In genomic region chr16:87435399-87436224, GRCh38 we compare ENCODE assay signal across 13 cellular contexts.
DNase-seq lines count a peak whose midpoint lies in the region; ATAC-seq and TF ChIP-seq lines count a peak whose summit lies in the region.
"Had no signal": no experiment of that assay in that cellular context is flagged by ENCODE, and none has a peak within 500 bp of the region (broad histone marks: within the 10 kb centered on the region; RNA-seq: fewer than 3 reads in every experiment).

No MANE protein-coding gene starts in this region.

- no peaks in the 10 kb centered on the region for H3K27me3 ChIP-seq in RWPE2 (ENCODE audit: insufficient read depth, poor library complexity, severe bottlenecking)
- H3K27me3 ChIP-seq: SJSA1 had no signal

- peak; percentile 66 for ATAC-seq in RWPE2 (ENCODE audit: low read depth)

- DNase-seq in AG08396 (ENCODE audit: low spot score) (peak; percentile 66), RWPE2 (ENCODE audit: low spot score) (no peak), fibroblast of peridontal ligament (ENCODE audit: extremely low read depth) (peak; percentile 82), non-pigmented ciliary epithelial cell (ENCODE audit: low read depth) (peak; percentile 67), NCI-H1105 treated with DMSO at 0.1 percent for 48 hours (lab: John Stamatoyannopoulos, UW) (no peak), OCI-M2 (lab: John Stamatoyannopoulos, UW; ENCODE audit: unreplicated experiment) (no peak), NCI-H1436 (lab: John Stamatoyannopoulos, UW) (no peak), NCI-H2196 treated with DMSO at 0.1 percent for 48 hours (lab: John Stamatoyannopoulos, UW; ENCODE audit: unreplicated experiment) (no peak)
- DNase-seq: activated effector memory CD4-positive, alpha-beta T cell treated with Interleukin-2 at 50 U/mL for 16 hours; DMS153; KG1; kidney glomerular epithelial cell had no signal

- TF ChIP-seq CTCF in RWPE2 (IDR thresholded peaks at IDR 0.05; ENCODE audit: poor library complexity, severe bottlenecking), result no peak

- peak overlapping the region; percentile 65 for H3K27ac ChIP-seq in RWPE2 (ENCODE audit: poor library complexity, severe bottlenecking)
- H3K27ac ChIP-seq: SJSA1 had no signal

- peaks cover 3% of the 10 kb centered on the region; the same call in 1 of the 2 replicates for H3K36me3 ChIP-seq in RWPE2 (ENCODE audit: low read depth)

- H3K4me1 ChIP-seq in RWPE2 (ENCODE audit: insufficient read depth, poor library complexity, severe bottlenecking), result peaks cover 23% of the 10 kb centered on the region

- no peak overlapping the region for H3K4me3 ChIP-seq in RWPE2 (ENCODE audit: severe bottlenecking)
- H3K4me3 ChIP-seq: SJSA1 had no signal

- H3K9me3 ChIP-seq in RWPE2 (ENCODE audit: severe bottlenecking), result no peaks in the 10 kb centered on the region
- H3K9me3 ChIP-seq: SJSA1 had no signal

Comparison
In these comparisons a context has a peak if more than half of its experiments do, and no peak if none do; other contexts are left out.
1. DNase-seq: peak in AG08396 (single experiment), fibroblast of peridontal ligament (single experiment) and non-pigmented ciliary epithelial cell (single experiment); none in RWPE2 (single experiment), NCI-H1105 treated with DMSO at 0.1 percent for 48 hours (single experiment), OCI-M2 (single experiment), NCI-H1436 (single experiment) and NCI-H2196 treated with DMSO at 0.1 percent for 48 hours (single experiment).